Comparison of ENCODE assay signal across 8 cellular contexts in the genomic region with DNA sequence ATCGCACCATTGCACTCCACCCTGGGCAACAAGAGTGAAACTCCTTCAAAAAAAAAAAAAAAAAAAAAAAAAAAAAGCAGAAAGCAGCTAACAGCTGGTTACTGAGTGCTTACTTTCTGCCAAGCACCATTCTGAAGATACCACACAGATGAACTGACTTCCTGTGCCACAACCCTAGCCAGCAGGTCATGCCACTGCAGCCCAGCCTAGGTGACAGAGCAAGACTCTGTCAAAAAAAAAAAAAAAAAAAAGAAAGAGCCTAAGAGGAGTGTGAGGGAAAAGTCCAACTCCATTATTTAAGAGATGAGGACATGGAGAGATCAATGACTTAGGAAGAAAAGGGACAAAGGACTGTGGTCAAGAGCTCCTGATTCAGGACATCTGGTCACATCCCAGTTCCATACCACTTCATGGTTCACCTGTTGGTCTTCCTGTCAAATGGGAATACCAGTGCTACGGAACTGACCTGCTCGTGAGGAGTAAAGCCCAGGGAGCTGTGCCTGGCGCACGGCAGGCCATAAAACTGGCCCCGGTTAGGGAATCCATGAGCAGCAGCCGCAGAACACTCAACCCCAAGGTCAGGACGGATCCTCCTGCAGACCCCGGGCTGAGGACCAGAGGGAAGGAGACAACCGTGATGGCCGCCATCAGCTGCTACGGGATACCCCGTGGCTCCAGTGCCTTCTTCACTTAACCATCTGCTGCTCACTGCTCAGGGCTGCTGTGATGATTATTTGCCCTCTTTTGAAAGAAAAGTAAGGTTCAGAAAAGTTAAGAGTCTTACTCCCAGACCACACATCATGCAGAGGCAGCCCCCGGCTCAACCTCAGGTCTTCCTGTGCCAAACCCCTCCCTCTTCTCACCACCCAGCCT. TPM values are rescaled to one million over a fixed set of nuclear protein-coding genes. Genes with fewer than 3 reads are reported as not detected.
DNase-seq lines count a peak whose midpoint lies in the region; ATAC-seq and TF ChIP-seq lines count a peak whose summit lies in the region.

No MANE protein-coding gene starts in this region.

- H3K4me3 ChIP-seq in kidney epithelial cell (ENCODE audit: low read depth, low read length) (peak overlapping the region; percentile 87), tibial nerve (peak overlapping the region; percentile 76 to 98 (median 89))

- DNase-seq in activated naive CD4-positive, alpha-beta T cell treated with anti-CD3 and anti-CD28 coated beads for 36 hours, result no peak
- no peak for DNase-seq in kidney epithelial cell (ENCODE audit: low read depth)
- no peak for DNase-seq in tibial nerve (ENCODE audit: low spot score in 2 of 2)
- no peak for DNase-seq in glomerular visceral epithelial cell (ENCODE audit: extremely low spot score)
- DNase-seq in stimulated activated CD4-positive, alpha-beta T cell treated with anti-CD3 and anti-CD28 coated beads, Interleukin-4, amount 100 ng/mL, for 24 hours, result no peak
- no peak for DNase-seq in AG08395 (ENCODE audit: low spot score)

- intact Hi-C loops in activated naive CD4-positive, alpha-beta T cell treated with anti-CD3 and anti-CD28 coated beads for 36 hours (cut with micrococcal nuclease), result loop anchor here (5.0 to 10.0 kb wide), 2 partner anchors 53 to 110 kb away; no protein-coding TSS in a partner anchor

- H3K36me3 Mint-ChIP-seq in activated naive CD4-positive, alpha-beta T cell treated with anti-CD3 and anti-CD28 coated beads for 36 hours (ENCODE audit: low read depth), result peaks cover 21% of the 10 kb centered on the region

- peak overlapping the region; percentile 93 for H3K4me3 Mint-ChIP-seq in activated naive CD4-positive, alpha-beta T cell treated with anti-CD3 and anti-CD28 coated beads for 36 hours

- TF ChIP-seq EP300 in tibial nerve (IDR thresholded peaks at IDR 0.05), result no peak

- no peaks in the 10 kb centered on the region for H3K9me3 ChIP-seq in tibial nerve

- no peaks in the 10 kb centered on the region for H3K27me3 ChIP-seq in kidney epithelial cell (ENCODE audit: control insufficient read depth, insufficient read depth, low read length)
- H3K27me3 ChIP-seq in tibial nerve, result no peaks in the 10 kb centered on the region

- TF ChIP-seq CTCF in kidney epithelial cell (IDR thresholded peaks at IDR 0.05; ENCODE audit: insufficient read depth, low read length, poor library complexity, severe bottlenecking) (no peak), tibial nerve (IDR thresholded peaks at IDR 0.05) (no peak)

- H3K36me3 ChIP-seq in kidney epithelial cell (ENCODE audit: control insufficient read depth, insufficient read depth, low read length) (no peaks in the 10 kb centered on the region), tibial nerve (peaks cover 0 to 44% (median 0%) of the 10 kb centered on the region in 3 donors)

- H3K27me3 Mint-ChIP-seq in activated naive CD4-positive, alpha-beta T cell treated with anti-CD3 and anti-CD28 coated beads for 36 hours (ENCODE audit: low read depth), result no peaks in the 10 kb centered on the region

- H3K4me1 Mint-ChIP-seq in activated naive CD4-positive, alpha-beta T cell treated with anti-CD3 and anti-CD28 coated beads for 36 hours (ENCODE audit: low read depth), result peaks cover 44% of the 10 kb centered on the region

- no peaks in the 10 kb centered on the region for H3K9me3 Mint-ChIP-seq in activated naive CD4-positive, alpha-beta T cell treated with anti-CD3 and anti-CD28 coated beads for 36 hours

- 27 to 31% methylated on average over 14 of the region's 14 CpGs for WGBS in tibial nerve, 2 donors

- peak; percentile 17 for ATAC-seq in GM18498 (IDR thresholded peaks at IDR 0.05; ENCODE audit: unreplicated experiment)
- ATAC-seq in HG03108 (IDR thresholded peaks at IDR 0.05; ENCODE audit: unreplicated experiment), result peak; percentile 13

- CTCF ChIA-PET in activated naive CD4-positive, alpha-beta T cell treated with anti-CD3 and anti-CD28 coated beads for 36 hours (lab: Charles Lee), result interaction anchor here (0.7 to 3.0 kb wide), 5 partner anchors 12 to 354 kb away, joined by 3 to 17 read pairs (median 6); no protein-coding TSS in a partner anchor

- H3K4me1 ChIP-seq in tibial nerve, result peaks cover 0 to 35% (median 12%) of the 10 kb centered on the region in 4 donors

- peak overlapping the region in 3 of 4 donors; percentile 88 to 93 (median 92) for H3K27ac ChIP-seq in tibial nerve

- no peak for TF ChIP-seq POLR2A in tibial nerve (IDR thresholded peaks at IDR 0.05)

- peak overlapping the region; percentile 83 for H3K27ac Mint-ChIP-seq in activated naive CD4-positive, alpha-beta T cell treated with anti-CD3 and anti-CD28 coated beads for 36 hours

RNA-seq across cellular contexts. Expression of a gene that starts 0.9 kb away (rescaled TPM):
- total RNA-seq in activated naive CD4-positive, alpha-beta T cell treated with anti-CD3 and anti-CD28 coated beads for 36 hours, result 10 to 100 TPM; 56.2 to 62.4 TPM
- total RNA-seq in kidney epithelial cell (34.8 and 40.4 TPM in 2 replicates), tibial nerve (10 to 100 TPM; 26.9 to 61.5 (median 42.5) TPM)
